ENCODE assay signal across 8 cellular contexts in the genomic region with DNA sequence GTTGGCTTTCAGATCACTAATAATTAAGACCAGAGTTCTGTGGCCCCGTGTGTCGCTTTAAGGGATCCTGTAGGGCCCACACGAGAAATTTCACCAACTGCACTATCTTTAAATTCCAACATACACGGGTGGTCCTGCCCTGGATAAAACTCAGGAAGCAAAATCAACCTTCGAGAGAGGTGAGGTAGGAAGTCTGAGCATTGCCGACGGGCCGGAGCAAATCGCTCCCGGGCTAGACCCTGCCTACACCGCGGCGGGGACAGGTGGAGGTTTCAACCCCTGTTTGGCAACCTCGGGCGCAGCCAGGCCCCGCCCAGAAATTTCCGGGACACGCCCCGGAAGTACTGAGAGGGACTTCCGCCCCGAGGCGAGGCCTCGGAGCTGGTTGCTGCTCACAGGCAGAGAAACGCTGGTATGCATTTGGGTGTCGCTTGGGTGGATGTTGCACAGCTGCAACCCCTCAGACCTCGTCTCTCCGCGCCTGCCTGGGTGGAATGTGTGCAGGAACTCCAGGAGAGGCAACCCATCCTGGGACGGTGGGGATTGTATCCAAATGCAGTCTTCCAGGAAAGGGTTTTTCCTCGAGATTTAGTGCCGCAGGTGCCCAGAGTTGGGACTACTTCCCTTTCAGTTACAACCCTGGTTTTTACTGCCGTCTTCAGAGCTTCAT. TPM values are rescaled to one million over a fixed set of nuclear protein-coding genes. Genes with fewer than 3 reads are reported as not detected.
DNase-seq lines count a peak whose midpoint lies in the region; ATAC-seq and TF ChIP-seq lines count a peak whose summit lies in the region.

No MANE protein-coding gene starts in this region.

- no peak overlapping the region for H4K91ac ChIP-seq in neuronal stem cell (ENCODE audit: low read depth, low read length, poor library complexity)

- peak overlapping the region; percentile 75 for H3K4me2 ChIP-seq in neuronal stem cell (ENCODE audit: insufficient read depth, low read length, poor library complexity, severe bottlenecking)

- peak overlapping the region; percentile 71 for H3K4ac ChIP-seq in neuronal stem cell (ENCODE audit: low read length)

- H3K14ac ChIP-seq in neuronal stem cell (ENCODE audit: low read length): no peak overlapping the region

- H4K8ac ChIP-seq in neuronal stem cell (ENCODE audit: low read depth, low read length): peak overlapping the region; percentile 24

- DNase-seq in AG04449 (ENCODE audit: low read depth, low spot score) (no peak), Peyer's patch (peak; percentile 62 to 87 (median 86)), foreskin fibroblast (peak; percentile 65 to 90), neuronal stem cell (ENCODE audit: low spot score) (peak; percentile 39)
- DNase-seq in activated T-helper 9 cell treated with anti-CD3 and anti-CD28 coated beads, Interleukin-2, amount 50 U/mL, for 16 hours (ENCODE audit: low read depth): peak; percentile 72

- TF ChIP-seq POLR2A in GM19099 (IDR thresholded peaks at IDR 0.05; ENCODE audit: extremely low read depth, insufficient read length, low read depth) (peak; percentile 97), Peyer's patch (IDR thresholded peaks at IDR 0.05) (peak; percentile 21 to 38)

- no peaks in the 10 kb centered on the region for H3K79me1 ChIP-seq in neuronal stem cell (ENCODE audit: low read depth, low read length)

- peak; percentile 94 for ATAC-seq in HG03457 (IDR thresholded peaks at IDR 0.05; ENCODE audit: unreplicated experiment)

- H2BK15ac ChIP-seq in neuronal stem cell (ENCODE audit: low read length): no peak overlapping the region

- no peak overlapping the region for H2BK120ac ChIP-seq in neuronal stem cell (ENCODE audit: low read depth, low read length)

- POLR2A ChIA-PET in AG04449 (lab: Yijun Ruan, JAX): interaction anchor here (0.6 to 1.3 kb wide), 2 partner anchors 20 to 174 kb away, joined by 3 read pairs; a partner anchor contains a TSS

- peaks cover 0 to 8% (median 0%) of the 10 kb centered on the region in 4 donors for H3K4me1 ChIP-seq in Peyer's patch
- H3K4me1 ChIP-seq in neuronal stem cell (ENCODE audit: control insufficient read depth in 2 of 2, insufficient read depth in 1 of 2, low read depth in 1 of 2, low read length in 2 of 2): peaks cover 0 to 1% of the 10 kb centered on the region in 2 donors
- H3K4me1 ChIP-seq in stomach smooth muscle (ENCODE audit: control insufficient read depth, insufficient read depth, low read length): peaks cover 11% of the 10 kb centered on the region

- H3K27ac ChIP-seq in Peyer's patch (peak overlapping the region in 2 of 4 donors; percentile 2 to 38), neuronal stem cell (replicated peaks; ENCODE audit: low read length) (peak overlapping the region; percentile 37), stomach smooth muscle (ENCODE audit: low read length) (no peak overlapping the region)

- H3K23ac ChIP-seq in neuronal stem cell (ENCODE audit: low read depth, low read length, poor library complexity): peak overlapping the region; percentile 96

- CTCF ChIA-PET in AG04449 (lab: Yijun Ruan, JAX): interaction anchor here (0.7 kb wide), 1 partner anchor 12 kb away, joined by 3 read pairs; no protein-coding TSS in a partner anchor

- H2BK12ac ChIP-seq in neuronal stem cell (ENCODE audit: low read length): no peak overlapping the region

- no peak overlapping the region for H2AK5ac ChIP-seq in neuronal stem cell (ENCODE audit: low read depth, low read length)

- H3K9ac ChIP-seq in neuronal stem cell (ENCODE audit: low read depth, low read length, poor library complexity): no peak overlapping the region
- peak overlapping the region; percentile 52 to 63 for H3K9ac ChIP-seq in stomach smooth muscle (ENCODE audit: low read length in 2 of 2)

- H2BK5ac ChIP-seq in neuronal stem cell (ENCODE audit: low read length): no peak overlapping the region

- peaks cover 0 to 4% (median 0%) of the 10 kb centered on the region in 3 donors for H3K36me3 ChIP-seq in Peyer's patch
- H3K36me3 ChIP-seq in neuronal stem cell (replicated peaks in 1 of 2; ENCODE audit: control insufficient read depth in 2 of 2, insufficient read depth in 2 of 2, low read length in 2 of 2): peaks cover 2 to 29% of the 10 kb centered on the region in 2 donors
- H3K36me3 ChIP-seq in stomach smooth muscle (ENCODE audit: control insufficient read depth in 2 of 2, insufficient read depth in 2 of 2, low read length in 2 of 2): peaks cover 5 to 10% of the 10 kb centered on the region in 2 donors

- H3K27me3 ChIP-seq in Peyer's patch (no peaks in the 10 kb centered on the region), neuronal stem cell (ENCODE audit: control insufficient read depth in 3 of 3, insufficient read depth in 3 of 3, low read depth in 1 of 3, low read length in 3 of 3) (no peaks in the 10 kb centered on the region), stomach smooth muscle (ENCODE audit: control insufficient read depth in 1 of 2, insufficient read depth in 2 of 2, low read length in 2 of 2) (no peaks in the 10 kb centered on the region)

- peak overlapping the region; percentile 69 for H3K4me3 ChIP-seq in AG04449 (ENCODE audit: low read depth, low read length)
- peak overlapping the region; percentile 36 to 56 (median 48) for H3K4me3 ChIP-seq in Peyer's patch
- peak overlapping the region; percentile 45 to 68 for H3K4me3 ChIP-seq in foreskin fibroblast (ENCODE audit: low read depth in 1 of 2, low read length in 2 of 2)
- peak overlapping the region; percentile 66 to 81 for H3K4me3 ChIP-seq in neuronal stem cell (ENCODE audit: low read length in 2 of 2)
- H3K4me3 ChIP-seq in stomach smooth muscle (ENCODE audit: low read length in 2 of 2): peak overlapping the region; percentile 87 to 92

- peak overlapping the region; percentile 88 for H2AFZ ChIP-seq in neuronal stem cell (ENCODE audit: low read length)

- peak overlapping the region; percentile 84 for H3K18ac ChIP-seq in neuronal stem cell (ENCODE audit: low read length)

- H3K9me3 ChIP-seq in Peyer's patch (no peaks in the 10 kb centered on the region), neuronal stem cell (replicated peaks in 1 of 2; ENCODE audit: control insufficient read depth in 2 of 2, insufficient read depth in 1 of 2, low read depth in 1 of 2, low read length in 2 of 2) (peaks cover 2 to 5% of the 10 kb centered on the region in 2 donors), stomach smooth muscle (ENCODE audit: control insufficient read depth in 2 of 2, low read length in 2 of 2) (no peaks in the 10 kb centered on the region)

- no peak for TF ChIP-seq CTCF in AG04449 (IDR thresholded peaks at IDR 0.05; ENCODE audit: insufficient read depth, low read length, missing control alignments)
- no peak for TF ChIP-seq CTCF in Peyer's patch (IDR thresholded peaks at IDR 0.05)
- TF ChIP-seq CTCF in foreskin fibroblast (IDR thresholded peaks at IDR 0.05; ENCODE audit: low read depth, low read length): no peak

- no CpG with 5 or more reads among the region's 32 CpGs for WGBS in neuronal stem cell (ENCODE audit: extremely low coverage in 2 of 2, insufficient read length in 2 of 2, insufficient replicate concordance in 1 of 2), 2 donors

RNA-seq across cellular contexts. Expression of a gene that starts 19.9 kb away (rescaled TPM):
- 10 to 100 TPM in 3 of 4 donors, 1 to 10 TPM in 1; 5.6 to 26.4 (median 15.5) TPM for total RNA-seq in Peyer's patch
- polyA plus RNA-seq in neuronal stem cell (2013, experiment 1 of 2): 27.5 TPM
- 27.5 TPM for polyA plus RNA-seq in neuronal stem cell (2013, experiment 2 of 2)

RNA-seq across cellular contexts. Expression of a gene that starts 37.1 kb away (rescaled TPM):
- total RNA-seq in Peyer's patch: 10 to 100 TPM in 2 of 4 donors, 1 to 10 TPM in 2; 7.0 to 22.3 (median 12.6) TPM
- polyA plus RNA-seq in neuronal stem cell (2013, experiment 1 of 2): 8.8 TPM
- polyA plus RNA-seq in neuronal stem cell (2013, experiment 2 of 2): 8.4 TPM
